9 cellular contexts compared by ENCODE assay signal in the genomic region with DNA sequence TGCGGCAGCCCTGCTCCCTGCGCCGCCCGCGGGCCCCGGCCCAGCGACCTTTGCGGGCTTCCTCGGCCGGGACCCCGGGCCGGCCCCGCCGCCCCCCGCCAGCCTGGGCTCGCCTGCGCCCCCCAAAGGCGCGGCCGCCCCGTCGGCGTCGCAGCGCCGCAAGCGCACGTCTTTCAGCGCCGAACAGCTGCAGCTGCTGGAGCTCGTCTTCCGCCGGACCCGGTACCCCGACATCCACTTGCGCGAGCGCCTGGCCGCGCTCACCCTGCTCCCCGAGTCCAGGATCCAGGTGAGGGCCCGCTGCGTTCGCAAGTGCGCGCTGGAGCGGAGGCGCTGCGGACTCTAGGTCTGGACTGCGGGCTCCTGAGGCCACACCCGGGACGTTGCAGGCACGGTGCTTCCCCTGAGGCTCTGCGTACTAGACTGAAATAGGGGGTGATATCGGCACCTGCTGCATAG. TPM values are rescaled to one million over a fixed set of nuclear protein-coding genes. Genes with fewer than 3 reads are reported as not detected.
DNase-seq lines count a peak whose midpoint lies in the region; ATAC-seq, FAIRE-seq and TF ChIP-seq lines count a peak whose summit lies in the region.
"Had no signal": no experiment of that assay in that cellular context is flagged by ENCODE, and none has a peak within 500 bp of the region (broad histone marks: within the 10 kb centered on the region; RNA-seq: fewer than 3 reads in every experiment).

No MANE protein-coding gene starts in this region.

- no peaks in the 10 kb centered on the region for H3K27me3 ChIP-seq in OCI-LY1 (ENCODE audit: insufficient read depth, low read length)
- peaks cover 0 to 6% of the 10 kb centered on the region in 2 donors for H3K27me3 ChIP-seq in duodenal mucosa (ENCODE audit: control insufficient read depth in 1 of 2, insufficient read depth in 2 of 2, low read length in 2 of 2)

- H3K4me2 ChIP-seq in OCI-LY1 (ENCODE audit: low read length): peak overlapping the region; percentile 96

- H3K9me3 Mint-ChIP-seq in nephron: no peaks in the 10 kb centered on the region

- no peaks in the 10 kb centered on the region for H3K79me2 ChIP-seq in OCI-LY1 (ENCODE audit: insufficient read depth, low read length)

- peaks cover 8% of the 10 kb centered on the region for H3K36me3 Mint-ChIP-seq in nephron (ENCODE audit: low read depth)

- peaks cover 3% of the 10 kb centered on the region for H3K4me1 Mint-ChIP-seq in nephron

- peak; percentile 55 for ATAC-seq in HG02763 (IDR thresholded peaks at IDR 0.05; ENCODE audit: unreplicated experiment)

- H3K9me2 ChIP-seq in OCI-LY1 (ENCODE audit: low read depth, low read length): no peaks in the 10 kb centered on the region

- peak; percentile 5 for FAIRE-seq in GM12892 (lab: Jason Lieb, UNC)

- no peak overlapping the region for H3K27ac Mint-ChIP-seq in nephron

- H3K9ac ChIP-seq in OCI-LY1 (ENCODE audit: low read length): peak overlapping the region; percentile 74
- peak overlapping the region in 1 of 2 donors; percentile 47 for H3K9ac ChIP-seq in duodenal mucosa (ENCODE audit: low read depth in 1 of 2, low read length in 2 of 2)

- H3K4me1 ChIP-seq in OCI-LY1 (ENCODE audit: insufficient read depth, low read length, severe bottlenecking) (peaks cover 35% of the 10 kb centered on the region), duodenal mucosa (ENCODE audit: control insufficient read depth in 1 of 2, insufficient read depth in 2 of 2, low read length in 2 of 2) (peaks cover 0 to 5% of the 10 kb centered on the region in 2 donors)

- peak; percentile 5 for DNase-seq in ACHN
- peak; percentile 56 for DNase-seq in GM12892 (ENCODE audit: insufficient read length)
- no peak for DNase-seq in NCI-H446 treated with DMSO at 0.1 percent for 48 hours (lab: John Stamatoyannopoulos, UW)
- DNase-seq in NCI-H2196 (lab: John Stamatoyannopoulos, UW; ENCODE audit: unreplicated experiment): no peak

- peak overlapping the region; percentile 84 to 85 (median 85) for H3K4me3 Mint-ChIP-seq in nephron

- in situ Hi-C loops in ACHN (cut with HindIII; ENCODE audit: low pct_ligation_motif_present, low pct_unique_long_range_greater_than_20kb, low sequenced_read_pairs): no loop called here

- H4K20me1 ChIP-seq in OCI-LY1 (ENCODE audit: insufficient read depth, low read length): no peaks in the 10 kb centered on the region

- H3K36me3 ChIP-seq in OCI-LY1 (ENCODE audit: insufficient read depth, low read length) (no peaks in the 10 kb centered on the region; the same call in 1 of the 2 replicates), duodenal mucosa (ENCODE audit: control insufficient read depth in 1 of 2, insufficient read depth in 2 of 2, low read length in 2 of 2) (no peaks in the 10 kb centered on the region)
- H3K36me3 ChIP-seq: neutrophil had no signal

- no peak for TF ChIP-seq POLR2A in GM12892 (IDR thresholded peaks at IDR 0.05; ENCODE audit: low read depth, low read length)

- peak; percentile 29; the same call in 1 of the 2 replicates for TF ChIP-seq CTCF in OCI-LY1 (IDR thresholded peaks at IDR 0.05; ENCODE audit: low read length)
- no peak for TF ChIP-seq CTCF in nephron (IDR thresholded peaks at IDR 0.05; ENCODE audit: unreplicated experiment in 3 of 3)

- H3F3A ChIP-seq in OCI-LY1 (ENCODE audit: insufficient read depth, low read length): no peaks in the 10 kb centered on the region

- no peaks in the 10 kb centered on the region for H3K9me3 ChIP-seq in OCI-LY1 (ENCODE audit: low read length)
- H3K9me3 ChIP-seq in duodenal mucosa (ENCODE audit: control insufficient read depth in 1 of 2, low read length in 2 of 2): no peaks in the 10 kb centered on the region
- H3K9me3 ChIP-seq: neutrophil had no signal

- H3K4me3 ChIP-seq in OCI-LY1 (ENCODE audit: low read depth, low read length, poor library complexity, severe bottlenecking) (peak overlapping the region; percentile 83), duodenal mucosa (ENCODE audit: low read depth in 1 of 2, low read length in 2 of 2) (peak overlapping the region; percentile 48 to 70)

- H3K27ac ChIP-seq in OCI-LY1 (ENCODE audit: low read depth, low read length, poor library complexity, severe bottlenecking) (no peak overlapping the region), duodenal mucosa (ENCODE audit: low read depth, low read length) (no peak overlapping the region)
- H3K27ac ChIP-seq: neutrophil had no signal

- H2AFZ ChIP-seq in OCI-LY1 (ENCODE audit: low read length): 0 out of 2 replicates have a peak overlapping the region, but pooled peaks have one; percentile 86

- H3K27me3 Mint-ChIP-seq in nephron (ENCODE audit: low read depth): peaks cover 54% of the 10 kb centered on the region

RNA-seq across cellular contexts. Expression of a gene that starts 0.4 kb away (rescaled TPM):
- 0.49 TPM for polyA plus RNA-seq in GM12892 (2012; ENCODE audit: missing spikeins)

RNA-seq across cellular contexts. Expression of a gene that starts 37.3 kb away (rescaled TPM):
- 15.8 TPM for polyA plus RNA-seq in GM12892 (2012; ENCODE audit: missing spikeins)

Comparison
In these comparisons a context has a peak if more than half of its experiments do, and no peak if none do; other contexts are left out.
1. DNase-seq: peak in ACHN (single experiment) and GM12892 (single experiment); none in NCI-H446 treated with DMSO at 0.1 percent for 48 hours (single experiment) and NCI-H2196 (single experiment).